ENCODE assay signal across 22 cellular contexts in the genomic region with DNA sequence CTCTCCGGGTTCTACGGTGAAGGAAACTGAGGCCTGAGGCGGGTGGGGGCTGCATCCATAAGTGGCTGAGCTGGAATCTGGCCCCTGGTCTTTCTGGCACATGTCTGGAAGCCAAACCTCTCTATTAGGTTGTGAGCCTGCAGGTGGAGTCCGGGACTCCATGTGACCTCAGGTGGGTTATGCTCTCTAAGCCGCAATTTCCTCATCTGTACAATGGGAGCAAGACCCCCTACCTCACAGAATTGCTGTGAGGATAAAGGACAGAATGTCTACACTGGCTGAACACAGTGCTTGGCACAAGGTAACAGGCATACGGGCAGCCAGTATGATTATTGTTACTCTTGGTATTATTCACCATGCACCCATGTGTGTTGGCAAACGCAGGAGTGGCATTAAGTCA. TPM values are rescaled to one million over a fixed set of nuclear protein-coding genes. Genes with fewer than 3 reads are reported as not detected.
DNase-seq lines count a peak whose midpoint lies in the region; ATAC-seq, FAIRE-seq and TF ChIP-seq lines count a peak whose summit lies in the region.
"Had no signal": no experiment of that assay in that cellular context is flagged by ENCODE, and none has a peak within 500 bp of the region (broad histone marks: within the 10 kb centered on the region; RNA-seq: fewer than 3 reads in every experiment).

No MANE protein-coding gene starts in this region.

- H3K36me3 Mint-ChIP-seq in HFFc6 (ENCODE audit: low read depth) (peaks cover 48% of the 10 kb centered on the region), type B pancreatic cell (peaks cover 21% of the 10 kb centered on the region)
- no peaks in the 10 kb centered on the region for H3K36me3 Mint-ChIP-seq in activated CD4-positive, alpha-beta T cell treated with anti-CD3 and anti-CD28 coated beads for 36 hours (ENCODE audit: low read depth)

- H3K9me3 Mint-ChIP-seq in HFFc6 (no peaks in the 10 kb centered on the region), type B pancreatic cell (no peaks in the 10 kb centered on the region)
- H3K9me3 Mint-ChIP-seq in activated CD4-positive, alpha-beta T cell treated with anti-CD3 and anti-CD28 coated beads for 36 hours (ENCODE audit: low read depth), result no peaks in the 10 kb centered on the region
- H3K9me3 Mint-ChIP-seq: T-helper 1 cell treated with Interleukin-12 subunit alpha and Interleukin-12 subunit beta and Interleukin-4 antibody, amounts not matched to agents 30 μg/mL and 1 μg/mL, for 36 hours had no signal

- POLR2A ChIA-PET in activated CD4-positive, alpha-beta T cell treated with anti-CD3 and anti-CD28 coated beads for 36 hours (lab: Charles Lee), result no interaction called here

- TF ChIP-seq CTCF in HFFc6 (IDR thresholded peaks at IDR 0.05), result no peak
- no peak for TF ChIP-seq CTCF in RWPE2 (IDR thresholded peaks at IDR 0.05; ENCODE audit: poor library complexity, severe bottlenecking)
- no peak for TF ChIP-seq CTCF in keratinocyte (optimal IDR thresholded peaks at IDR 0.05 in 1 of 3, IDR thresholded peaks at IDR 0.05 in 1 of 3, conservative IDR thresholded peaks at IDR 0.05 in 1 of 3; ENCODE audit: extremely low read depth in 1 of 3, insufficient read depth in 2 of 3, low read length in 3 of 3)
- TF ChIP-seq CTCF in type B pancreatic cell (conservative IDR thresholded peaks at IDR 0.05), result no peak

- H3K9me3 ChIP-seq in RWPE2 (ENCODE audit: severe bottlenecking) (no peaks in the 10 kb centered on the region), keratinocyte (ENCODE audit: control insufficient read depth, low read depth, low read length) (no peaks in the 10 kb centered on the region), SJCRH30 (replicated peaks) (no peaks in the 10 kb centered on the region)
- H3K9me3 ChIP-seq: BE2C, HAP-1 had no signal

- H3K9ac ChIP-seq in keratinocyte (ENCODE audit: control insufficient read depth, extremely low read depth, insufficient read depth, low read length), result peak overlapping the region; percentile 2

- H3K27me3 Mint-ChIP-seq in HFFc6 (ENCODE audit: insufficient read depth) (peaks cover 6% of the 10 kb centered on the region), type B pancreatic cell (no peaks in the 10 kb centered on the region)
- H3K27me3 Mint-ChIP-seq in activated CD4-positive, alpha-beta T cell treated with anti-CD3 and anti-CD28 coated beads for 36 hours, result peaks cover 4% of the 10 kb centered on the region

- H4K20me1 ChIP-seq in keratinocyte (ENCODE audit: control insufficient read depth, extremely low read depth, insufficient read depth, low read length), result peaks cover 63% of the 10 kb centered on the region

- CTCF ChIA-PET in activated CD4-positive, alpha-beta T cell treated with anti-CD3 and anti-CD28 coated beads for 36 hours (lab: Charles Lee), result interaction anchor here (0.6 to 1.0 kb wide), 2 partner anchors 218 to 811 kb away, joined by 3 read pairs; no protein-coding TSS in a partner anchor

- dilution Hi-C loops in keratinocyte (cut with MboI; ENCODE audit: extremely low pct_ligation_motif_present, low sequenced_read_pairs), result no loop called here

- H3K36me3 ChIP-seq in RWPE2 (ENCODE audit: low read depth) (peaks cover 98% of the 10 kb centered on the region), keratinocyte (ENCODE audit: control insufficient read depth in 2 of 2, extremely low read depth in 1 of 2, insufficient read depth in 2 of 2, low read length in 2 of 2) (peaks cover 32 to 93% of the 10 kb centered on the region in 2 experiments), SJCRH30 (peaks cover 51% of the 10 kb centered on the region)
- H3K36me3 ChIP-seq: BE2C had no signal

- H3K4me1 ChIP-seq in RWPE2 (ENCODE audit: insufficient read depth, poor library complexity, severe bottlenecking), result peaks cover 71% of the 10 kb centered on the region
- peaks cover 83% of the 10 kb centered on the region for H3K4me1 ChIP-seq in keratinocyte (ENCODE audit: control insufficient read depth, extremely low read depth, insufficient read depth, low read length)
- H3K4me1 ChIP-seq in SJCRH30, result peaks cover 73% of the 10 kb centered on the region
- H3K4me1 ChIP-seq: BE2C had no signal

- DNase-seq in HFFc6 (no peak), RWPE2 (ENCODE audit: low spot score) (no peak), keratinocyte (ENCODE audit: low read depth, low spot score) (no peak), type B pancreatic cell (ENCODE audit: extremely low spot score, unreplicated experiment) (no peak), SJCRH30 (no peak), DMS153 (lab: John Stamatoyannopoulos, UW) (no peak)
- DNase-seq in activated CD4-positive, alpha-beta T cell treated with anti-CD3 and anti-CD28 coated beads for 36 hours, result no peak
- DNase-seq: BE2C; DMS79 treated with DMSO at 0.1 percent for 48 hours; KBM-7; MM.1S; NCI-H1092 treated with DMSO at 0.1 percent for 48 hours; NCI-H1436 treated with DMSO at 0.1 percent for 48 hours; NCI-H1930; NCI-H2227 treated with DMSO at 0.1 percent for 48 hours; NCI-H510A treated with DMSO at 0.1 percent for 48 hours; NCI-H774; NK-92 treated with Interleukin-12 subunit alpha and Interleukin-12 subunit beta, amount 100 ng/mL, for 24 hours; Right ventricle myocardium superior had no signal

- no peak for ATAC-seq in RWPE2 (ENCODE audit: low read depth)
- no peak for ATAC-seq in activated CD4-positive, alpha-beta T cell treated with anti-CD3 and anti-CD28 coated beads for 36 hours

- no peak overlapping the region for H3K4me3 ChIP-seq in RWPE2 (ENCODE audit: severe bottlenecking)
- H3K4me3 ChIP-seq in keratinocyte (ENCODE audit: control insufficient read depth in 2 of 3, extremely low read depth in 1 of 3, insufficient read depth in 2 of 3, low read depth in 1 of 3, low read length in 3 of 3), result peak overlapping the region in 1 of 3 experiments; percentile 26
- H3K4me3 ChIP-seq in SJCRH30, result no peak overlapping the region
- H3K4me3 ChIP-seq: HAP-1 had no signal

- H3K4me1 Mint-ChIP-seq in HFFc6 (ENCODE audit: low read depth) (peaks cover 91% of the 10 kb centered on the region), type B pancreatic cell (ENCODE audit: unreplicated experiment) (peaks cover 39% of the 10 kb centered on the region)
- H3K4me1 Mint-ChIP-seq in activated CD4-positive, alpha-beta T cell treated with anti-CD3 and anti-CD28 coated beads for 36 hours, result peaks cover 6% of the 10 kb centered on the region

- H2AFZ ChIP-seq in keratinocyte (ENCODE audit: control insufficient read depth, low read length), result no peak overlapping the region

- intact Hi-C loops in activated CD4-positive, alpha-beta T cell treated with anti-CD3 and anti-CD28 coated beads for 36 hours (cut with DNase I, micrococcal nuclease), result no loop called here

- H3K4me2 ChIP-seq in keratinocyte (ENCODE audit: control insufficient read depth, extremely low read depth, insufficient read depth, low read depth, low read length), result peak overlapping the region; percentile 75

- H3K27ac Mint-ChIP-seq in HFFc6 (peak overlapping the region; percentile 98), type B pancreatic cell (peak overlapping the region; percentile 96)
- H3K27ac Mint-ChIP-seq in activated CD4-positive, alpha-beta T cell treated with anti-CD3 and anti-CD28 coated beads for 36 hours, result no peak overlapping the region
- H3K27ac Mint-ChIP-seq: T-helper 1 cell treated with Interleukin-12 subunit alpha and Interleukin-12 subunit beta and Interleukin-4 antibody, amounts not matched to agents 30 μg/mL and 1 μg/mL, for 36 hours had no signal

- H3K79me2 ChIP-seq in keratinocyte (ENCODE audit: control insufficient read depth, insufficient read depth, low read length), result peaks cover 94% of the 10 kb centered on the region

- H3K27me3 ChIP-seq in RWPE2 (ENCODE audit: insufficient read depth, poor library complexity, severe bottlenecking) (no peaks in the 10 kb centered on the region), keratinocyte (ENCODE audit: control insufficient read depth, extremely low read depth, insufficient read depth, low read length) (no peaks in the 10 kb centered on the region), SJCRH30 (no peaks in the 10 kb centered on the region)
- H3K27me3 ChIP-seq: BE2C had no signal

- H3K4me3 Mint-ChIP-seq in HFFc6 (no peak overlapping the region), type B pancreatic cell (peak overlapping the region; percentile 71)
- no peak overlapping the region for H3K4me3 Mint-ChIP-seq in activated CD4-positive, alpha-beta T cell treated with anti-CD3 and anti-CD28 coated beads for 36 hours
- H3K4me3 Mint-ChIP-seq: T-helper 1 cell treated with Interleukin-12 subunit alpha and Interleukin-12 subunit beta and Interleukin-4 antibody, amounts not matched to agents 30 μg/mL and 1 μg/mL, for 36 hours had no signal

- H3K9me1 ChIP-seq in keratinocyte (ENCODE audit: control insufficient read depth, extremely low read depth, insufficient read depth, low read length), result peaks cover 3% of the 10 kb centered on the region

- peak overlapping the region; percentile 99 for H3K27ac ChIP-seq in RWPE2 (ENCODE audit: poor library complexity, severe bottlenecking)
- no peak overlapping the region for H3K27ac ChIP-seq in keratinocyte (ENCODE audit: control insufficient read depth, insufficient read depth, low read length)
- H3K27ac ChIP-seq in SJCRH30, result no peak overlapping the region

- FAIRE-seq in keratinocyte (lab: Jason Lieb, UNC), result no peak
- FAIRE-seq: RCC 7860 had no signal

RNA-seq across cellular contexts. Expression of a gene that starts 6.7 kb away (rescaled TPM):
- total RNA-seq in HFFc6 (2021; fragmentation: NEBNext Ultra II Directional; extraction: Animal tissue kit (Norgen Biotek cat#: 25700)), result 100 to 1,000 TPM in 1 of 6 experiments, 10 to 100 TPM in 5; 77.3 to 106 (median 81.2) TPM
- 55.6 to 70.9 TPM (median 60.3 TPM) in 3 replicates for polyA plus RNA-seq in keratinocyte
- polyA plus RNA-seq in keratinocyte (2011; ENCODE audit: low read depth), result 31.9 TPM
- polyA plus RNA-seq in keratinocyte (2011; cell fraction: cytosol; rRNA removed), result 36.6 and 49.9 TPM in 2 replicates
- polyA plus RNA-seq in keratinocyte (2011; cell fraction: nucleus; rRNA removed), result 176 and 195 TPM in 2 replicates
- polyA plus RNA-seq in keratinocyte (2012; ENCODE audit: low replicate concordance), result 64.4 and 71.6 TPM in 2 replicates
- 113 to 223 TPM (median 129 TPM) in 3 replicates for polyA minus RNA-seq in keratinocyte
- 152 TPM for polyA minus RNA-seq in keratinocyte (2011; cell fraction: cytosol; rRNA and poly(A)+ RNA removed)
- 153 and 207 TPM in 2 replicates for polyA minus RNA-seq in keratinocyte (2011; cell fraction: nucleus; rRNA and poly(A)+ RNA removed)
- 40.3 and 77.9 TPM in 2 replicates for total RNA-seq in type B pancreatic cell (ENCODE audit: low replicate concordance)
- 55.0 and 57.3 TPM in 2 replicates for total RNA-seq in SJCRH30 (2014; rRNA removed; shearing (Covaris generic))
- under 1 TPM; 0.19 to 0.21 TPM for total RNA-seq in activated CD4-positive, alpha-beta T cell treated with anti-CD3 and anti-CD28 coated beads for 36 hours

Comparison
In these comparisons a context has a peak if more than half of its experiments do, and no peak if none do; other contexts are left out.
1. RNA of a gene that starts 6.7 kb away (total RNA-seq): 77.3 to 106 TPM in HFFc6, 55.0 to 57.3 TPM in SJCRH30 and 40.3 to 77.9 TPM in type B pancreatic cell; 0.19 to 0.21 TPM in activated CD4-positive, alpha-beta T cell treated with anti-CD3 and anti-CD28 coated beads for 36 hours; every median in the first group is over 10 times any median in the second.